ENCODE assay signal across 1 cellular context in the genomic region with DNA sequence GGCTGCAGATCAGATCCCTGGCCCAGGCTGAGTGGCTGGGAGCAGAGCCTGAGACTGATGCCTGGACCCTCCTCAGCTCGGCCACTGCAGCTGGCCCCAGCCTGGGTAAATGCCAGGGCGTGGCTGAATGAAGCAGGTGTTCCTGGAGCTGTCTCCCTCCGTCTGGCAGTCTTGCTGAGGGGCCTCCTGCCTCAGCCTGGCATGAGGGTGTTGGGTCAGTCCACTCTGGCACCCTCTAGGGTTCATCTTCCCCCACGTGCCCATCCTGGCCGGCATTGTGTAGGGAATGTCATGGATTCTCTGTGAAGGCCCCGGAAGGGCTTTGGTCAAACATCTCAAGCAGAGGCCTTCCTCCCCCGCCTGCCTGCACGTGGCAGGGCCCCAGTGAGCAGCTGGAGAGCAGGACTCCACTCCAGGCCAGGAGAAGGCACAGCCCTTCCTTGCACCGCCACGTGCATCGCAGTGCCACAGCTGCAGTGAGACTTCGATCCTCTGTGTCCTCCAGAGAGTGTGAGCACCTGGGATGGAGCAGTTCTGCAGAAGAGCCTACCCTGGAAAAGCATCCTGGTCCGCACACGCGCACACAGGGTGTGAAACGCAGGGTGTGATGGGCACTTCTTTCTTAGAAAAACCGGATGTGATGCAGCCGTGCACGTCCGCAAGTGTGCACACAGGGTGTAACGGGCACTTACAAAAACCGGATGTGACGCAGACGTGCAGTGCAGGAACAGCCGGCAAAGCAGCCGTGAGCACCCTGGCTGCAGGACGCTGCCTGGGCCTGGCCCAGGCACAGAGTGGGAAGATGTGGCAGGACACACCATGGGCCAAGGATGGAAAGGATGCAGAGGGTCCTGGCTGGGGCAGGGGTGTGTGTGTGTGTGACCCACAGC.
TF ChIP-seq lines count a peak whose summit lies in the region.

No MANE protein-coding gene starts in this region.

TF ChIP-seq in GM23338, 12 proteins besides CTCF, POLR2A, EP300 and RAD21:
- no peak for TF ChIP-seq JUNB (IDR thresholded peaks at IDR 0.05; ENCODE audit: unreplicated experiment)
- no peak for TF ChIP-seq POLR2AphosphoS5 (IDR thresholded peaks at IDR 0.05; ENCODE audit: low read depth)
